In the genomic region with DNA sequence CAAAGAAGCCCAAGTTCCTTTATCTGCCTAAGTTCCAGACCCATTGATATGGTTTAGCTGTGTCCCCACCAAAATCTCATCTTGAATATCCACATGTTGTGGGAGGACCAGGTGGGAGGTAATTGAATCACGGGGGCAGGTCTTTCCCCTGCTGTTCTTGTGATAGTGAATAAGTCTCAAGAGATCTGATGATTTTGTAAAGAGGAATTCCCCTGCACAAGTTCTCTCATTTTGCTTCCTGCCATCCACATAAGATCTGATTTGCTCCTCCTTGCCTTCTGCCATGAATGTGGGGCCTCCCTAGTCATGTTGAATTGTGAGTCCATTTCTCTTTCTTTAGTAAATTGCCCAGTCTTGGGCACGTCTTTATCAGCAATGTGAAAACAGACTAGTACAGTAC, we compare ENCODE assay signal across 19 cellular contexts.
A peak's percentile ranks its signal among the peaks of the same experiment; 100 is the strongest.
DNase-seq lines count a peak whose midpoint lies in the region; ATAC-seq, FAIRE-seq and TF ChIP-seq lines count a peak whose summit lies in the region.
"Had no signal": no experiment of that assay in that cellular context is flagged by ENCODE, and none has a peak within 500 bp of the region (broad histone marks: within the 10 kb centered on the region; RNA-seq: fewer than 3 reads in every experiment).

No MANE protein-coding gene starts in this region.

- no peak overlapping the region; the same call in 1 of the 2 replicates for H2AFZ ChIP-seq in GM12878 (ENCODE audit: control insufficient read depth, low read depth, low read length)

- WGBS in GM12878 (ENCODE audit: insufficient coverage, insufficient replicate concordance, low lambda C conversion rate, missing lambda C conversion rate): 0% methylated on average over 2 of the region's 2 CpGs

- H3K79me2 ChIP-seq in GM12878 (ENCODE audit: control insufficient read depth, insufficient read depth, low read length): no peaks in the 10 kb centered on the region

- H3K4me3 ChIP-seq in GM12865 (ENCODE audit: low read depth, low read length) (peak overlapping the region; percentile 6; the same call in 1 of the 2 replicates), GM12878 (no peak overlapping the region)
- H3K4me3 ChIP-seq: A549; BLaER1 treated with 17β-estradiol and CSF1 and Interleukin-3, amounts not matched to agents 10 nM and 100 nM had no signal

- SMC1A ChIA-PET in GM12878 (lab: Charles Lee; ENCODE audit: uncharacterized antibody, unreplicated experiment): interaction anchor here (1.2 to 1.3 kb wide), 2 partner anchors 14 to 24 kb away, joined by 4 read pairs; no protein-coding TSS in a partner anchor

- no peaks in the 10 kb centered on the region for H3K27me3 ChIP-seq in GM12878 (replicated peaks in 1 of 2; ENCODE audit: control insufficient read depth in 2 of 2, insufficient read depth in 2 of 2, low read length in 1 of 2)
- H3K27me3 ChIP-seq: BLaER1 treated with 17β-estradiol and CSF1 and Interleukin-3, amounts not matched to agents 10 nM and 100 nM had no signal

- RAD21 ChIA-PET in GM12878 (lab: Charles Lee; ENCODE audit: unreplicated experiment): interaction anchor here (1.5 kb wide), 1 partner anchor 60 kb away, joined by 3 read pairs; no protein-coding TSS in a partner anchor

- no peak overlapping the region for H3K27ac ChIP-seq in GM12878 (ENCODE audit: control insufficient read depth, insufficient read depth)
- H3K27ac ChIP-seq: 22Rv1; A549; BLaER1 treated with 17β-estradiol and CSF1 and Interleukin-3, amounts not matched to agents 10 nM and 100 nM; C4-2B had no signal

- CTCF ChIA-PET in GM12878 (lab: Yijun Ruan, JAX): interaction anchor here (1.3 to 1.4 kb wide), 2 partner anchors 16 to 22 kb away, joined by 3 to 4 read pairs; no protein-coding TSS in a partner anchor

- FAIRE-seq in GM12878 (lab: Jason Lieb, UNC) (no peak), GM19239 (lab: Jason Lieb, UNC) (no peak)
- FAIRE-seq: A549, D721Med, G401.6, GM12891 had no signal

- no peaks in the 10 kb centered on the region for H3K36me3 ChIP-seq in GM12878 (ENCODE audit: control insufficient read depth in 2 of 2, insufficient read depth in 2 of 2, low read length in 1 of 2)
- H3K36me3 ChIP-seq: BLaER1 treated with 17β-estradiol and CSF1 and Interleukin-3, amounts not matched to agents 10 nM and 100 nM had no signal

- H3K9ac ChIP-seq in GM12878 (ENCODE audit: control insufficient read depth, insufficient read depth, low read length): no peak overlapping the region
- H3K9ac ChIP-seq: BLaER1 treated with 17β-estradiol and CSF1 and Interleukin-3, amounts not matched to agents 10 nM and 100 nM had no signal

- H3K9me3 ChIP-seq in GM12878 (replicated peaks; ENCODE audit: control insufficient read depth, insufficient read depth, low read length): no peaks in the 10 kb centered on the region; the same call in 2 of the 3 replicates
- H3K9me3 ChIP-seq: A549, Caco-2 had no signal

- peak; percentile 27 for DNase-seq in GM12865 (ENCODE audit: low read depth)
- no peak for DNase-seq in GM12878 (ENCODE audit: low read depth, low spot score)
- no peak for DNase-seq in left colon
- no peak for DNase-seq in GM19239 (ENCODE audit: insufficient read length, low spot score)
- DNase-seq: AML-193; Caco-2; Calu3; CD4-positive, alpha-beta T cell; CD8-positive, alpha-beta T cell; DMS79 treated with DMSO at 0.1 percent for 48 hours; GF-D8 had no signal

- no TSS peak for BruUV-seq in GM12878 (replicated peaks; lab: Mats Ljungman, UMichigan)

- H3K4me2 ChIP-seq in GM12878 (ENCODE audit: control insufficient read depth, insufficient read depth): no peak overlapping the region
- H3K4me2 ChIP-seq: A549; BLaER1 treated with 17β-estradiol and CSF1 and Interleukin-3, amounts not matched to agents 10 nM and 100 nM had no signal

- intact Hi-C loops in GM12878 (cut with micrococcal nuclease; ENCODE audit: unreplicated experiment) (no loop called here), left colon (cut with DNase I, micrococcal nuclease) (no loop called here)

- peak; percentile 44 for ATAC-seq in HG03432 (IDR thresholded peaks at IDR 0.05; ENCODE audit: unreplicated experiment)
- ATAC-seq in GM12878: peak; percentile 59
- ATAC-seq in left colon: no peak
- ATAC-seq: A549; CD8-positive, alpha-beta T cell had no signal

- no peak for TF ChIP-seq EP300 in GM12878 (IDR thresholded peaks at IDR 0.05; ENCODE audit: borderline replicate concordance in 1 of 2, control insufficient read depth in 1 of 2, low read depth in 2 of 2, low read length in 2 of 2)

- POLR2A ChIA-PET in GM12878 (lab: Charles Lee): no interaction called here

- no peaks in the 10 kb centered on the region for H3K4me1 ChIP-seq in GM12878 (ENCODE audit: control insufficient read depth, insufficient read depth, low read length)
- H3K4me1 ChIP-seq: A549; BLaER1 treated with 17β-estradiol and CSF1 and Interleukin-3, amounts not matched to agents 10 nM and 100 nM; Caco-2 had no signal

- no peak for TF ChIP-seq RAD21 in GM12878 (IDR thresholded peaks at IDR 0.05; ENCODE audit: insufficient read depth, low read depth, low read length)

- H4K20me1 ChIP-seq in GM12878 (ENCODE audit: control insufficient read depth, insufficient read depth): no peaks in the 10 kb centered on the region
- H4K20me1 ChIP-seq: BLaER1 treated with 17β-estradiol and CSF1 and Interleukin-3, amounts not matched to agents 10 nM and 100 nM had no signal

- TF ChIP-seq CTCF in GM12865 (IDR thresholded peaks at IDR 0.05; ENCODE audit: insufficient read depth, low read depth, low read length, missing control alignments) (no peak), GM12878 (IDR thresholded peaks at IDR 0.05 in 2 of 3, conservative IDR thresholded peaks at IDR 0.05 in 1 of 3; ENCODE audit: control insufficient read depth in 2 of 3, extremely low read depth in 1 of 3, insufficient read depth in 1 of 3, low read depth in 3 of 3, low read length in 3 of 3) (no peak)

- in situ Hi-C loops in GM12878 (cut with MboI): no loop called here

- no peak for TF ChIP-seq POLR2A in GM12878 (IDR thresholded peaks at IDR 0.05; ENCODE audit: low read depth, low read length)

TF ChIP-seq in GM12878, 131 proteins besides CTCF, POLR2A, EP300 and RAD21:
- TF ChIP-seq BACH1 (IDR thresholded peaks at IDR 0.05; ENCODE audit: borderline replicate concordance): no peak
- TF ChIP-seq MTA2 (IDR thresholded peaks at IDR 0.05; ENCODE audit: low read depth): no peak; the same call in 1 of the 2 replicates
- TF ChIP-seq MTA3 (IDR thresholded peaks at IDR 0.05; ENCODE audit: borderline replicate concordance, low read length): no peak
- no peak for TF ChIP-seq ZNF622 (IDR thresholded peaks at IDR 0.05)
- TF ChIP-seq STAT1 (conservative IDR thresholded peaks at IDR 0.05): no peak
- TF ChIP-seq NFIC (IDR thresholded peaks at IDR 0.05; ENCODE audit: low read depth, low read length): no peak
- TF ChIP-seq IKZF2 (IDR thresholded peaks at IDR 0.05): no peak
- TF ChIP-seq CREB1 (IDR thresholded peaks at IDR 0.05; ENCODE audit: low read depth): no peak
- TF ChIP-seq ZNF274 (IDR thresholded peaks at IDR 0.05; ENCODE audit: insufficient read depth, insufficient read length): no peak
- TF ChIP-seq CHD1 (IDR thresholded peaks at IDR 0.05; ENCODE audit: low read depth, low read length): no peak
- TF ChIP-seq, protein P1, sequence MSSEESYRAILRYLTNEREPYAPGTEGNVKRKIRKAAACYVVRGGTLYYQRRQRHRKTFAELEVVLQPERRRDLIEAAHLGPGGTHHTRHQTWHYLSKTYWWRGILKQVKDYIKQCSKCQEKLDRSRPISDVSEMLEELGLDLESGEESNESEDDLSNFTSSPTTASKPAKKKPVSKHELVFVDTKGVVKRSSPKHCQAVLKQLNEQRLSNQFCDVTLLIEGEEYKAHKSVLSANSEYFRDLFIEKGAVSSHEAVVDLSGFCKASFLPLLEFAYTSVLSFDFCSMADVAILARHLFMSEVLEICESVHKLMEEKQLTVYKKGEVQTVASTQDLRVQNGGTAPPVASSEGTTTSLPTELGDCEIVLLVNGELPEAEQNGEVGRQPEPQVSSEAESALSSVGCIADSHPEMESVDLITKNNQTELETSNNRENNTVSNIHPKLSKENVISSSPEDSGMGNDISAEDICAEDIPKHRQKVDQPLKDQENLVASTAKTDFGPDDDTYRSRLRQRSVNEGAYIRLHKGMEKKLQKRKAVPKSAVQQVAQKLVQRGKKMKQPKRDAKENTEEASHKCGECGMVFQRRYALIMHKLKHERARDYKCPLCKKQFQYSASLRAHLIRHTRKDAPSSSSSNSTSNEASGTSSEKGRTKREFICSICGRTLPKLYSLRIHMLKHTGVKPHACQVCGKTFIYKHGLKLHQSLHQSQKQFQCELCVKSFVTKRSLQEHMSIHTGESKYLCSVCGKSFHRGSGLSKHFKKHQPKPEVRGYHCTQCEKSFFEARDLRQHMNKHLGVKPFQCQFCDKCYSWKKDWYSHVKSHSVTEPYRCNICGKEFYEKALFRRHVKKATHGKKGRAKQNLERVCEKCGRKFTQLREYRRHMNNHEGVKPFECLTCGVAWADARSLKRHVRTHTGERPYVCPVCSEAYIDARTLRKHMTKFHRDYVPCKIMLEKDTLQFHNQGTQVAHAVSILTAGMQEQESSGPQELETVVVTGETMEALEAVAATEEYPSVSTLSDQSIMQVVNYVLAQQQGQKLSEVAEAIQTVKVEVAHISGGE (CRISPR knock-in tag; IDR thresholded peaks at IDR 0.05): no peak
- no peak for TF ChIP-seq PAX5 (IDR thresholded peaks at IDR 0.05; ENCODE audit: borderline replicate concordance, low read depth, low read length)
- no peak for TF ChIP-seq ZBED1 (IDR thresholded peaks at IDR 0.05; ENCODE audit: borderline replicate concordance)
- no peak for TF ChIP-seq PML (IDR thresholded peaks at IDR 0.05; ENCODE audit: low read length)
- TF ChIP-seq, protein P2, sequence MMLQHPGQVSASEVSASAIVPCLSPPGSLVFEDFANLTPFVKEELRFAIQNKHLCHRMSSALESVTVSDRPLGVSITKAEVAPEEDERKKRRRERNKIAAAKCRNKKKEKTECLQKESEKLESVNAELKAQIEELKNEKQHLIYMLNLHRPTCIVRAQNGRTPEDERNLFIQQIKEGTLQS (IDR thresholded peaks at IDR 0.05; ENCODE audit: borderline replicate concordance, extremely low read depth, low read depth, low read length): no peak
